10 cellular contexts compared by ENCODE assay signal in genomic region chr17:33291248-33292183, GRCh38. TPM values are rescaled to one million over a fixed set of nuclear protein-coding genes. Genes with fewer than 3 reads are reported as not detected.
DNase-seq lines count a peak whose midpoint lies in the region; ATAC-seq and TF ChIP-seq lines count a peak whose summit lies in the region.
"Had no signal": no experiment of that assay in that cellular context is flagged by ENCODE, and none has a peak within 500 bp of the region (broad histone marks: within the 10 kb centered on the region; RNA-seq: fewer than 3 reads in every experiment).

No MANE protein-coding gene starts in this region.

- peaks cover 11% of the 10 kb centered on the region for H3K4me1 Mint-ChIP-seq in activated T-cell treated with anti-CD3 and anti-CD28 coated beads, Interleukin-2, amount 50 U/mL, for 24 hours (ENCODE audit: low read depth)

- peaks cover 28% of the 10 kb centered on the region for H3K4me1 ChIP-seq in suprapubic skin

- H3K36me3 ChIP-seq in suprapubic skin = no peaks in the 10 kb centered on the region

- no peaks in the 10 kb centered on the region for H3K9me3 Mint-ChIP-seq in activated T-cell treated with anti-CD3 and anti-CD28 coated beads, Interleukin-2, amount 50 U/mL, for 24 hours

- WGBS in suprapubic skin = 20% methylated on average over 2 of the region's 104 CpGs

- DNase-seq in activated T-cell treated with anti-CD3 and anti-CD28 coated beads, Interleukin-2, amount 50 U/mL, for 24 hours = no peak
- DNase-seq in activated T-cell treated with anti-CD3 and anti-CD28 coated beads, Interleukin-2, amount 50 U/mL, for 1 hour = no peak
- peak; percentile 19 for DNase-seq in amniotic epithelial cell (ENCODE audit: low read depth)
- peak; percentile 68 for DNase-seq in iPS-NIHi11 (ENCODE audit: low spot score)
- DNase-seq in suprapubic skin (ENCODE audit: low spot score in 2 of 2) = peak; percentile 64 to 80
- DNase-seq in amniotic stem cell (lab: John Stamatoyannopoulos, UW) = no peak
- DNase-seq in T1000 (lab: John Stamatoyannopoulos, UW) = no peak

- TF ChIP-seq CTCF in suprapubic skin (IDR thresholded peaks at IDR 0.05) = no peak

- peaks cover 76% of the 10 kb centered on the region for H3K27me3 ChIP-seq in suprapubic skin

- TF ChIP-seq POLR2A in suprapubic skin (IDR thresholded peaks at IDR 0.05) = no peak

- H3K27me3 Mint-ChIP-seq in activated T-cell treated with anti-CD3 and anti-CD28 coated beads, Interleukin-2, amount 50 U/mL, for 24 hours = peaks cover 68% of the 10 kb centered on the region

- TF ChIP-seq EP300 in suprapubic skin (IDR thresholded peaks at IDR 0.05) = no peak

- H3K9me3 ChIP-seq in suprapubic skin = no peaks in the 10 kb centered on the region

- H3K27ac Mint-ChIP-seq in activated T-cell treated with anti-CD3 and anti-CD28 coated beads, Interleukin-2, amount 50 U/mL, for 24 hours = no peak overlapping the region

- no peaks in the 10 kb centered on the region for H3K36me3 Mint-ChIP-seq in activated T-cell treated with anti-CD3 and anti-CD28 coated beads, Interleukin-2, amount 50 U/mL, for 24 hours (ENCODE audit: low read depth)

- no peak for ATAC-seq in HG02870 (IDR thresholded peaks at IDR 0.05; ENCODE audit: unreplicated experiment)

- no peak overlapping the region for H3K27ac ChIP-seq in suprapubic skin

- peak overlapping the region; percentile 51 for H3K4me3 ChIP-seq in suprapubic skin

- H3K4me3 Mint-ChIP-seq in activated T-cell treated with anti-CD3 and anti-CD28 coated beads, Interleukin-2, amount 50 U/mL, for 24 hours = peak overlapping the region; percentile 56

RNA-seq across cellular contexts. Expression of gene ASIC2, which starts 1.6 kb away (rescaled TPM):
- not detected for total RNA-seq in suprapubic skin
- total RNA-seq: skeletal muscle tissue; T-helper 1 cell treated with Interleukin-12 subunit alpha and Interleukin-12 subunit beta and Interleukin-4 antibody, amounts not matched to agents 30 ng/mL and 1 ng/mL, for 36 hours had no signal

Comparison
In these comparisons a context has a peak if more than half of its experiments do, and no peak if none do; other contexts are left out.
1. DNase-seq: peak in amniotic epithelial cell (single experiment), iPS-NIHi11 (single experiment) and suprapubic skin (2 of 2); none in activated T-cell treated with anti-CD3 and anti-CD28 coated beads, Interleukin-2, amount 50 U/mL, for 24 hours (single experiment), activated T-cell treated with anti-CD3 and anti-CD28 coated beads, Interleukin-2, amount 50 U/mL, for 1 hour (single experiment), amniotic stem cell (single experiment) and T1000 (single experiment).